24 cellular contexts compared by ENCODE assay signal in genomic region chr4:42080284-42080683, GRCh38.
DNase-seq lines count a peak whose midpoint lies in the region; ATAC-seq and TF ChIP-seq lines count a peak whose summit lies in the region.
"Had no signal": no experiment of that assay in that cellular context is flagged by ENCODE, and none has a peak within 500 bp of the region (broad histone marks: within the 10 kb centered on the region; RNA-seq: fewer than 3 reads in every experiment).

No MANE protein-coding gene starts in this region.

- WGBS in endodermal cell (ENCODE audit: insufficient coverage in 1 of 2, insufficient read length in 1 of 2), 2 experiments, result 96 to 97% methylated on average over 3 of the region's 3 CpGs

- H3K4me1 Mint-ChIP-seq in endodermal cell, result no peaks in the 10 kb centered on the region
- H3K4me1 Mint-ChIP-seq: activated CD4-positive, alpha-beta T cell treated with anti-CD3 and anti-CD28 coated beads, Interleukin-2, amount 10 ng/mL, durations not matched to agents 7 days and 5 days; CD14-positive monocyte; H9 had no signal

- H3K9me3 Mint-ChIP-seq in endodermal cell, result no peaks in the 10 kb centered on the region
- H3K9me3 Mint-ChIP-seq: activated CD4-positive, alpha-beta T cell treated with anti-CD3 and anti-CD28 coated beads, Interleukin-2, amount 10 ng/mL, durations not matched to agents 7 days and 5 days; CD14-positive monocyte; H9; stimulated activated naive B cell treated with anti-CD40 and anti-IgM and Interleukin-4, amounts not matched to agents 10 μg/mL and 1 μg/mL and 100 μg/mL, for 72 hours had no signal

- H3K36me3 ChIP-seq in left lung (peaks cover 0 to 63% of the 10 kb centered on the region in 2 donors), tibial artery (peaks cover 27 to 32% (median 29%) of the 10 kb centered on the region in 3 donors), endodermal cell (ENCODE audit: control insufficient read depth, insufficient read depth, low read length) (peaks cover 30% of the 10 kb centered on the region)

- intact Hi-C loops in left lung (cut with DNase I), result no loop called here
- intact Hi-C loops in tibial artery (cut with DNase I; ENCODE audit: low total_unique reads), result no loop called here

- no peak overlapping the region for H3K9ac ChIP-seq in endodermal cell (ENCODE audit: extremely low read depth, low read length, poor library complexity, severe bottlenecking)

- ATAC-seq in GM18505 (IDR thresholded peaks at IDR 0.05; ENCODE audit: unreplicated experiment) (peak; percentile 73), GM19395 (IDR thresholded peaks at IDR 0.05; ENCODE audit: unreplicated experiment) (peak; percentile 54), HG02885 (IDR thresholded peaks at IDR 0.05; ENCODE audit: poor library complexity, unreplicated experiment) (peak; percentile 50), HG03460 (IDR thresholded peaks at IDR 0.05; ENCODE audit: unreplicated experiment) (peak; percentile 43), left lung (no peak)
- ATAC-seq: K562, Right ventricle myocardium inferior had no signal

- H3K27me3 ChIP-seq in left lung (no peaks in the 10 kb centered on the region), tibial artery (no peaks in the 10 kb centered on the region), endodermal cell (ENCODE audit: control insufficient read depth, insufficient read depth, low read length, poor library complexity, severe bottlenecking) (no peaks in the 10 kb centered on the region)
- H3K27me3 ChIP-seq: esophagus muscularis mucosa, transverse colon had no signal

- H3K9me3 ChIP-seq in left lung, result no peaks in the 10 kb centered on the region
- no peaks in the 10 kb centered on the region for H3K9me3 ChIP-seq in tibial artery
- H3K9me3 ChIP-seq in endodermal cell (ENCODE audit: control insufficient read depth, low read length), result no peaks in the 10 kb centered on the region
- H3K9me3 ChIP-seq: esophagus muscularis mucosa, transverse colon had no signal

- H3K27ac ChIP-seq in left lung, result no peak overlapping the region
- no peak overlapping the region for H3K27ac ChIP-seq in tibial artery
- H3K27ac ChIP-seq in endodermal cell (ENCODE audit: low read depth, low read length), result no peak overlapping the region
- H3K27ac ChIP-seq: esophagus muscularis mucosa, transverse colon had no signal

- H3K27me3 Mint-ChIP-seq in endodermal cell (ENCODE audit: insufficient read depth), result no peaks in the 10 kb centered on the region
- H3K27me3 Mint-ChIP-seq: activated CD4-positive, alpha-beta T cell treated with anti-CD3 and anti-CD28 coated beads, Interleukin-2, amount 10 ng/mL, durations not matched to agents 7 days and 5 days; stimulated activated naive B cell treated with anti-CD40 and anti-IgM and Interleukin-4, amounts not matched to agents 10 μg/mL and 1 μg/mL and 100 μg/mL, for 72 hours had no signal

- H3K36me3 Mint-ChIP-seq in endodermal cell (ENCODE audit: low read depth), result peaks cover 18% of the 10 kb centered on the region

- H3K4me1 ChIP-seq in left lung, result no peaks in the 10 kb centered on the region
- H3K4me1 ChIP-seq in tibial artery, result no peaks in the 10 kb centered on the region
- no peaks in the 10 kb centered on the region for H3K4me1 ChIP-seq in endodermal cell (ENCODE audit: control insufficient read depth, insufficient read depth, low read length)
- H3K4me1 ChIP-seq: esophagus muscularis mucosa, transverse colon had no signal

- H3K27ac Mint-ChIP-seq in endodermal cell, result no peak overlapping the region
- H3K27ac Mint-ChIP-seq: activated CD4-positive, alpha-beta T cell treated with anti-CD3 and anti-CD28 coated beads, Interleukin-2, amount 10 ng/mL, durations not matched to agents 7 days and 5 days; CD14-positive monocyte; H9; stimulated activated naive B cell treated with anti-CD40 and anti-IgM and Interleukin-4, amounts not matched to agents 10 μg/mL and 1 μg/mL and 100 μg/mL, for 72 hours had no signal

- H3K4me3 ChIP-seq in left lung, result no peak overlapping the region
- no peak overlapping the region for H3K4me3 ChIP-seq in tibial artery
- H3K4me3 ChIP-seq in endodermal cell (ENCODE audit: low read length), result no peak overlapping the region
- H3K4me3 ChIP-seq: esophagus muscularis mucosa, K562, transverse colon had no signal

- no peak for TF ChIP-seq CTCF in left lung (IDR thresholded peaks at IDR 0.05)
- no peak for TF ChIP-seq CTCF in tibial artery (IDR thresholded peaks at IDR 0.05)
- no peak for TF ChIP-seq CTCF in endodermal cell (conservative IDR thresholded peaks at IDR 0.05)

- TF ChIP-seq POLR2A in GM18505 (IDR thresholded peaks at IDR 0.05; ENCODE audit: borderline replicate concordance, extremely low read depth, insufficient read depth, insufficient read length), result no peak

- DNase-seq in medulla oblongata (ENCODE audit: extremely low spot score), result no peak
- no peak for DNase-seq in left lung
- no peak for DNase-seq in tibial artery
- no peak for DNase-seq in endodermal cell
- DNase-seq: activated CD4-positive, alpha-beta T cell treated with anti-CD3 and anti-CD28 coated beads, Interleukin-2, amount 10 ng/mL, durations not matched to agents 7 days and 5 days; activated CD8-positive, alpha-beta memory T cell treated with anti-CD3 and anti-CD28 coated beads, Interleukin-2, amount 50 U/mL, for 4 hours; activated gamma-delta T cell treated with Interleukin-2 at 50 U/mL for 16 hours; amygdala; H9; MV-4-11; NCI-H2029 treated with DMSO at 0.1 percent for 48 hours; NCI-H526; nucleus accumbens; stimulated activated naive B cell treated with anti-CD40 and anti-IgM and Interleukin-4, amounts not matched to agents 10 μg/mL and 1 μg/mL and 100 μg/mL, for 72 hours; T-helper 1 cell; transverse colon had no signal

- H3K4me3 Mint-ChIP-seq in endodermal cell, result no peak overlapping the region
- H3K4me3 Mint-ChIP-seq: activated CD4-positive, alpha-beta T cell treated with anti-CD3 and anti-CD28 coated beads, Interleukin-2, amount 10 ng/mL, durations not matched to agents 7 days and 5 days; CD14-positive monocyte; H9; stimulated activated naive B cell treated with anti-CD40 and anti-IgM and Interleukin-4, amounts not matched to agents 10 μg/mL and 1 μg/mL and 100 μg/mL, for 72 hours had no signal
